ENCODE assay signal across 22 cellular contexts in the genomic region with DNA sequence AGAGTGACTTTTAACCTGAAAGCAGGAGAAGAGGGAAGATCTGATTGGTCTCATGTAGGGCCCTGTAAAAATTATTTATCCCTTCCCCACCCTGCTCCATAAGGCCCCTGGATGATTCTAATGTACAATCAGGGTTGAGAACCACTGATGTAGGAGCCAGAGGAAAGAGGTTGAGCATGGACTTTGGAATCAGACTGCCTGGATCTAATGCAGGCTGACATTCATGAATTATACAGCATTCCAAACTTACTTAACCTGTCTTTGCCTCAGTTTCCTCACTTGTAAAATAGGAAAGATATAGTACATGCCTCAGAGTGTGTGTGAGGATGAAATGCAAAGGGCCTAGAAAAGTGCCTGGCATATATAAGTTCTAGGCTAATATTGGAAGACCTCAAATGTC. TPM values are rescaled to one million over a fixed set of nuclear protein-coding genes. Genes with fewer than 3 reads are reported as not detected.
DNase-seq lines count a peak whose midpoint lies in the region; ATAC-seq, FAIRE-seq and TF ChIP-seq lines count a peak whose summit lies in the region.
"Had no signal": no experiment of that assay in that cellular context is flagged by ENCODE, and none has a peak within 500 bp of the region (broad histone marks: within the 10 kb centered on the region; RNA-seq: fewer than 3 reads in every experiment).

No MANE protein-coding gene starts in this region.

- TF ChIP-seq CTCF in HEK293 (tag by site-specific recombination; IDR thresholded peaks at IDR 0.05) (no peak), HepG2 (CRISPR knock-in tag; IDR thresholded peaks at IDR 0.05) (no peak), uterus (IDR thresholded peaks at IDR 0.05) (no peak), coronary artery (IDR thresholded peaks at IDR 0.05) (no peak), hepatocyte (IDR thresholded peaks at IDR 0.05; ENCODE audit: poor library complexity) (no peak)

- H3K27ac Mint-ChIP-seq in memory B cell: peak overlapping the region; percentile 36
- H3K27ac Mint-ChIP-seq: CD4-positive, alpha-beta T cell; CD8-positive, alpha-beta T cell had no signal

- TF ChIP-seq EP300 in HepG2 (IDR thresholded peaks at IDR 0.05; ENCODE audit: low read depth in 2 of 2, low read length in 2 of 2): no peak
- no peak for TF ChIP-seq EP300 in HepG2 (CRISPR knock-in tag; IDR thresholded peaks at IDR 0.05; ENCODE audit: borderline replicate concordance)

- intact Hi-C loops in HepG2 (cut with micrococcal nuclease; ENCODE audit: unreplicated experiment) (no loop called here), uterus (cut with DNase I; ENCODE audit: low total_unique reads) (no loop called here)

- H3K9me3 ChIP-seq in HEK293 (ENCODE audit: control insufficient read depth, insufficient read depth, low read depth, low read length) (no peaks in the 10 kb centered on the region), HepG2 (ENCODE audit: low read length) (no peaks in the 10 kb centered on the region), uterus (no peaks in the 10 kb centered on the region), hepatocyte (ENCODE audit: low read depth) (no peaks in the 10 kb centered on the region)
- H3K9me3 ChIP-seq: A549; BLaER1 treated with 17β-estradiol and CSF1 and Interleukin-3, amounts not matched to agents 10 nM and 100 nM; Caco-2 had no signal

- in situ Hi-C loops in HepG2 (cut with HindIII; ENCODE audit: extremely low pct_ligation_motif_present, low pct_unique_long_range_greater_than_20kb): no loop called here

- H3K9ac ChIP-seq in HepG2 (ENCODE audit: insufficient read depth, low read depth, low read length): no peak overlapping the region
- H3K9ac ChIP-seq: BLaER1 treated with 17β-estradiol and CSF1 and Interleukin-3, amounts not matched to agents 10 nM and 100 nM had no signal

- POLR2A ChIA-PET in HEK293 (lab: Yijun Ruan, JAX): no interaction called here
- POLR2A ChIA-PET in HepG2 (lab: Yijun Ruan, JAX): no interaction called here

- TF ChIP-seq RAD21 in HepG2 (CRISPR knock-in tag; IDR thresholded peaks at IDR 0.05): no peak

- TF ChIP-seq POLR2A in HepG2 (IDR thresholded peaks at IDR 0.05; ENCODE audit: insufficient read depth in 1 of 2, low read depth in 2 of 2, low read length in 2 of 2) (no peak), uterus (IDR thresholded peaks at IDR 0.05) (no peak)

- CTCF ChIA-PET in HEK293 (lab: Yijun Ruan, JAX) (no interaction called here), HepG2 (lab: Yijun Ruan, JAX; ENCODE audit: low intra/inter-chr PET ratio, low total read pairs) (no interaction called here)

- no peak overlapping the region for H3K4me2 ChIP-seq in HepG2 (ENCODE audit: low read depth, low read length)
- no peak overlapping the region for H3K4me2 ChIP-seq in hepatocyte
- H3K4me2 ChIP-seq: A549; BLaER1 treated with 17β-estradiol and CSF1 and Interleukin-3, amounts not matched to agents 10 nM and 100 nM had no signal

- H3K9me3 Mint-ChIP-seq in memory B cell: no peaks in the 10 kb centered on the region
- H3K9me3 Mint-ChIP-seq: CD4-positive, alpha-beta T cell; CD8-positive, alpha-beta T cell had no signal

- H2AFZ ChIP-seq in HepG2 (ENCODE audit: low read length) (no peak overlapping the region), hepatocyte (no peak overlapping the region)

- H3K36me3 ChIP-seq in HEK293 (ENCODE audit: control insufficient read depth in 2 of 2, insufficient read depth in 1 of 2, low read length in 2 of 2) (no peaks in the 10 kb centered on the region), HepG2 (replicated peaks in 1 of 2; ENCODE audit: control insufficient read depth in 1 of 2, insufficient read depth in 2 of 2, low read length in 2 of 2) (no peaks in the 10 kb centered on the region), uterus (no peaks in the 10 kb centered on the region), hepatocyte (replicated peaks; ENCODE audit: insufficient read depth, low read depth) (no peaks in the 10 kb centered on the region)

- peaks cover 4% of the 10 kb centered on the region for H3K36me3 Mint-ChIP-seq in memory B cell
- H3K36me3 Mint-ChIP-seq: CD8-positive, alpha-beta T cell had no signal

- H3K9me2 ChIP-seq in hepatocyte (replicated peaks; ENCODE audit: insufficient read depth): no peaks in the 10 kb centered on the region

- H3K27me3 ChIP-seq in HepG2 (ENCODE audit: control insufficient read depth in 1 of 2, insufficient read depth in 2 of 2, low read length in 2 of 2) (no peaks in the 10 kb centered on the region), uterus (no peaks in the 10 kb centered on the region), hepatocyte (no peaks in the 10 kb centered on the region)
- H3K27me3 ChIP-seq: BLaER1 treated with 17β-estradiol and CSF1 and Interleukin-3, amounts not matched to agents 10 nM and 100 nM had no signal

- peaks cover 8% of the 10 kb centered on the region for H3K4me1 Mint-ChIP-seq in memory B cell

- H3K4me3 ChIP-seq in HEK293 (ENCODE audit: low read depth, low read length): no peak overlapping the region
- no peak overlapping the region for H3K4me3 ChIP-seq in HepG2 (replicated peaks in 1 of 3; ENCODE audit: insufficient read depth in 1 of 3, low read depth in 2 of 3, low read length in 3 of 3)
- no peak overlapping the region for H3K4me3 ChIP-seq in uterus
- H3K4me3 ChIP-seq in coronary artery: no peak overlapping the region
- H3K4me3 ChIP-seq in hepatocyte: no peak overlapping the region
- H3K4me3 ChIP-seq: A549; BLaER1 treated with 17β-estradiol and CSF1 and Interleukin-3, amounts not matched to agents 10 nM and 100 nM had no signal

- no peak overlapping the region for H3K4me3 Mint-ChIP-seq in memory B cell
- H3K4me3 Mint-ChIP-seq: B cell; CD4-positive, alpha-beta T cell; CD8-positive, alpha-beta T cell had no signal

- no peak for DNase-seq in HepG2 (ENCODE audit: low spot score)
- DNase-seq in memory B cell (ENCODE audit: low spot score in 2 of 2): no peak
- no peak for DNase-seq in uterus
- DNase-seq in NCI-H187 (lab: John Stamatoyannopoulos, UW): no peak
- no peak for DNase-seq in activated T-cell treated with anti-CD3 and anti-CD28 coated beads for 4 hours
- no peak for DNase-seq in coronary artery (ENCODE audit: low spot score)
- no peak for DNase-seq in hepatocyte (ENCODE audit: low spot score)
- DNase-seq: AML-193; Caco-2; Calu3; CD4-positive, alpha-beta T cell; CD8-positive, alpha-beta T cell; DMS79 treated with DMSO at 0.1 percent for 48 hours; GF-D8 had no signal

- no TSS peak for BruUV-seq in HepG2 (replicated peaks; lab: Mats Ljungman, UMichigan)

- no peaks in the 10 kb centered on the region for H3K27me3 Mint-ChIP-seq in memory B cell
- H3K27me3 Mint-ChIP-seq: B cell; CD4-positive, alpha-beta T cell had no signal

- peaks cover 11% of the 10 kb centered on the region for H3K79me2 ChIP-seq in HepG2 (ENCODE audit: insufficient read depth, low read length)
- H3K79me2 ChIP-seq in hepatocyte: peaks cover 33% of the 10 kb centered on the region

- H3K27ac ChIP-seq in HEK293 (ENCODE audit: extremely low read depth, low read depth, low read length): no peak overlapping the region
- H3K27ac ChIP-seq in HepG2 (ENCODE audit: extremely low read length, insufficient read depth, low read length): no peak overlapping the region
- peak overlapping the region; percentile 30 to 85 for H3K27ac ChIP-seq in uterus
- no peak overlapping the region for H3K27ac ChIP-seq in coronary artery
- no peak overlapping the region for H3K27ac ChIP-seq in hepatocyte
- H3K27ac ChIP-seq: 22Rv1; A549; BLaER1 treated with 17β-estradiol and CSF1 and Interleukin-3, amounts not matched to agents 10 nM and 100 nM; C4-2B had no signal

- H3K4me1 ChIP-seq in HEK293 (ENCODE audit: control insufficient read depth, insufficient read depth, low read length) (no peaks in the 10 kb centered on the region; the same call in 1 of the 2 replicates), HepG2 (ENCODE audit: insufficient read depth, low read length) (peaks cover 65% of the 10 kb centered on the region), uterus (no peaks in the 10 kb centered on the region), hepatocyte (ENCODE audit: insufficient read depth) (peaks cover 3% of the 10 kb centered on the region)

- ATAC-seq in HepG2: no peak
- ATAC-seq in memory B cell (ENCODE audit: low read depth): no peak
- ATAC-seq: A549; CD8-positive, alpha-beta T cell had no signal

- no peak for FAIRE-seq in HepG2 (lab: Jason Lieb, UNC)
- FAIRE-seq: A549, D721Med, GM12891 had no signal

- H4K20me1 ChIP-seq in HepG2 (ENCODE audit: insufficient read depth, low read length) (no peaks in the 10 kb centered on the region), hepatocyte (ENCODE audit: insufficient read depth, poor library complexity, severe bottlenecking) (peaks cover 3% of the 10 kb centered on the region)

TF ChIP-seq in HepG2, 621 proteins besides CTCF, POLR2A, EP300 and RAD21 (continues in another document):
- TF ChIP-seq HNF4A (CRISPR knock-in tag; IDR thresholded peaks at IDR 0.05) (peak; percentile 33; the same call in 1 of the 2 replicates), ZNF549 (CRISPR knock-in tag; IDR thresholded peaks at IDR 0.05) (peak; percentile 87; the same call in 1 of the 2 replicates), SIN3A (IDR thresholded peaks at IDR 0.05; ENCODE audit: borderline replicate concordance, low read depth, low read length) (no peak)

RNA-seq across cellular contexts. Expression of gene STX18, which starts 47.0 kb away (rescaled TPM):
- total RNA-seq in HepG2 (2016; rRNA removed; fragmentation: Illumina TruSeq; extraction: Trizol): 37.1 and 41.2 TPM in 2 replicates
- 11.5 and 14.0 TPM in 2 replicates for total RNA-seq in HepG2 (2016; cell fraction: cytosol; rRNA removed; fragmentation: Illumina TruSeq; extraction: Trizol; ENCODE audit: low read depth)
- 40.9 and 44.1 TPM in 2 replicates for total RNA-seq in HepG2 (2016; cell fraction: insoluble cytoplasmic fraction; rRNA removed; fragmentation: Illumina TruSeq; extraction: Trizol)
- 12.6 and 15.9 TPM in 2 replicates for total RNA-seq in HepG2 (2016; cell fraction: membrane; rRNA removed; fragmentation: Illumina TruSeq; extraction: Trizol)
- 24.4 and 27.9 TPM in 2 replicates for total RNA-seq in HepG2 (2016; cell fraction: nucleus; rRNA removed; fragmentation: Illumina TruSeq; extraction: Trizol)
- 23.9 TPM in 2 replicates for polyA plus RNA-seq in HepG2 (2011; rRNA removed)
- polyA plus RNA-seq in HepG2 (2011; cell fraction: cytosol; rRNA removed): 17.9 and 20.1 TPM in 2 replicates
- polyA plus RNA-seq in HepG2 (2011; cell fraction: nucleus; rRNA removed): 24.6 and 26.7 TPM in 2 replicates
- polyA plus RNA-seq in HepG2 (2012): 22.7 and 31.3 TPM in 2 replicates
- 4.8 and 5.9 TPM in 2 replicates for polyA plus RNA-seq in HepG2 (2016; cell fraction: cytosol; fragmentation: Illumina TruSeq; extraction: Trizol; ENCODE audit: low read depth)
- 50.8 and 51.9 TPM in 2 replicates for polyA plus RNA-seq in HepG2 (2016; cell fraction: insoluble cytoplasmic fraction; fragmentation: Illumina TruSeq; extraction: Trizol; ENCODE audit: low read depth)
- polyA plus RNA-seq in HepG2 (2016; cell fraction: membrane; fragmentation: Illumina TruSeq; extraction: Trizol; ENCODE audit: low read depth): 7.5 and 10.0 TPM in 2 replicates
- polyA plus RNA-seq in HepG2 (2016; cell fraction: nucleus; fragmentation: Illumina TruSeq; extraction: Trizol; ENCODE audit: insufficient read depth, low read depth): 47.1 and 53.3 TPM in 2 replicates
- polyA minus RNA-seq in HepG2 (2011; rRNA and poly(A)+ RNA removed; ENCODE audit: low replicate concordance): 11.7 and 20.0 TPM in 2 replicates
- 8.2 and 11.2 TPM in 2 replicates for polyA minus RNA-seq in HepG2 (2011; cell fraction: cytosol; rRNA and poly(A)+ RNA removed)
- polyA minus RNA-seq in HepG2 (2011; cell fraction: nucleus; rRNA and poly(A)+ RNA removed): 42.9 and 44.3 TPM in 2 replicates
- total RNA-seq in uterus: 10 to 100 TPM in 3 of 4 donors, 1 to 10 TPM in 1; 6.4 to 62.5 (median 28.9) TPM
- total RNA-seq in hepatocyte: 40.4 and 54.3 TPM in 2 replicates
- 32.1 and 35.2 TPM in 2 replicates for polyA plus RNA-seq in hepatocyte

Comparison
In these comparisons a context has a peak if more than half of its experiments do, and no peak if none do; other contexts are left out.
1. H3K27ac ChIP-seq: peak in uterus (2 of 2); none in HEK293 (single experiment), HepG2 (single experiment), coronary artery (0 of 2) and hepatocyte (single experiment).
2. Of the 63 proteins assayed by ChIP-seq in both HepG2 and HEK293: peak only in HepG2: ZNF549; only in HEK293: MYNN; in both: none; in neither: 61.